In the genomic region with DNA sequence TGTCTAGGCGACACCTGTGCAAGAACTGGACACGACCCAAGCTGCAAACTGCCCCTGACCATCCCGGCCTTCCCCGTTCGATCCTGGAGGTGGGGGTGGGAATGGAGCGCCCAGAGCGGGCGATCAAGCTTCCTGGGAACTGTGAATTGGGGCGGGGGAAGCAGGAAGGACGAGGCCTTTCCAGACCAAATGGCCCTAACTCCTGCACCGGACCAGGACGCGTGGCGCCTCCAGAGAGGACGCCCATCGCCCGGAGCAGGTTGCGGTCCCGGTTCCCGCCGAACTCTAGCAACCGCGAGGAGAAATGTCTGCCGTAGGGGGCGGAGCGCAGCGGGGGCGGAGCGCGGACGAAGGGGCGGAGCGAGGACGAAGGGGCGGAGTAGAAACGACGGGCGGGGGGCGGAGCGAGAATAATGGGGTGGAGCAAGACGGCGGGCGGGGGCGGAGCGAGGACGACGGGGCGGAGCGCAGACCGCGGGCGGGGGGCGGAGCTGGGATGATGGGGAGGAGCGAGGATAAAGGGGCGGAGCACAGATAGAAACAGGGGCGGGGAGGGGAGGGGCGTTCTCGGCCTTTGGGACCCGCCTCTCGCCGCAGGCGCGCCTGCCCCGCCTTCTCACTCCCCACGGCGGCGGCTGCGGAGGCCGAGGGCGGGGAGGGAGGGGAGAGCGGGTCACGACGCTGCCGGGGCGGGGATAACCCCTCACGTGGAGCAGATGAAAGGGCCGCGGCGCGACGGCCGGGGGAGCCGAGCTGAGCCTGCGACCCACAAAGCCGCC, we compare ENCODE assay signal across 8 cellular contexts. TPM values are rescaled to one million over a fixed set of nuclear protein-coding genes. Genes with fewer than 3 reads are reported as not detected.
DNase-seq lines count a peak whose midpoint lies in the region; ATAC-seq, FAIRE-seq and TF ChIP-seq lines count a peak whose summit lies in the region.

A gene (plus strand): TSS at position 695 of the 779 bp plus-strand sequence. CDS start 195 bp downstream, outside the sequence.

- peak within 1 kb of the TSS; percentile 97 for H3K4me3 ChIP-seq in HepG2 (replicated peaks in 1 of 3; ENCODE audit: insufficient read depth in 1 of 3, low read depth in 2 of 3, low read length in 3 of 3)

- TF ChIP-seq EP300 in HepG2 (IDR thresholded peaks at IDR 0.05; ENCODE audit: low read depth in 2 of 2, low read length in 2 of 2) (peak in 1 of 2 experiments; percentile 47; a peak in 1 of 4 replicates), HepG2 (CRISPR knock-in tag; IDR thresholded peaks at IDR 0.05; ENCODE audit: borderline replicate concordance) (no peak)

- intact Hi-C loops in activated CD4-positive, alpha-beta memory T cell treated with anti-CD3 and anti-CD28 coated beads for 36 hours (cut with micrococcal nuclease), result loop anchor here (1.0 to 5.0 kb wide), 4 partner anchors 26 to 189 kb away; a partner anchor contains a TSS
- intact Hi-C loops in HepG2 (cut with micrococcal nuclease; ENCODE audit: unreplicated experiment), result loop anchor here (2.0 kb wide), 1 partner anchor 18 kb away; no protein-coding TSS in a partner anchor

- CTCF ChIA-PET in activated CD4-positive, alpha-beta memory T cell treated with anti-CD3 and anti-CD28 coated beads for 36 hours (lab: Charles Lee), result interaction anchor here (0.9 to 1.5 kb wide), 2 partner anchors 10 to 158 kb away, joined by 4 to 5 read pairs; no protein-coding TSS in a partner anchor
- CTCF ChIA-PET in HepG2 (lab: Yijun Ruan, JAX; ENCODE audit: low intra/inter-chr PET ratio, low total read pairs), result no interaction called here

- TF ChIP-seq CTCF in HepG2 (CRISPR knock-in tag; IDR thresholded peaks at IDR 0.05), result 0 out of 2 replicates have a peak, but pooled peaks have one; percentile 17

- H3K27ac Mint-ChIP-seq in activated CD4-positive, alpha-beta memory T cell treated with anti-CD3 and anti-CD28 coated beads for 36 hours, result no peak within 1 kb of the TSS

- POLR2A ChIA-PET in activated CD4-positive, alpha-beta memory T cell treated with anti-CD3 and anti-CD28 coated beads for 36 hours (lab: Charles Lee), result interaction anchor here (2.3 kb wide), 1 partner anchor 83 kb away, joined by 6 read pairs; a partner anchor contains a TSS
- POLR2A ChIA-PET in HepG2 (lab: Yijun Ruan, JAX), result interaction anchor here (0.6 to 2.6 kb wide), 29 partner anchors 9 to 190 kb away, joined by 3 to 22 read pairs (median 4); a partner anchor contains a TSS

- H3K4me1 Mint-ChIP-seq in activated CD4-positive, alpha-beta memory T cell treated with anti-CD3 and anti-CD28 coated beads for 36 hours (ENCODE audit: low read depth), result peaks cover 15% of the 10 kb centered on the region

- FAIRE-seq in HepG2 (lab: Jason Lieb, UNC), result peak; percentile 23

- peak; percentile 62 for ATAC-seq in GM18498 (IDR thresholded peaks at IDR 0.05; ENCODE audit: unreplicated experiment)
- peak; percentile 63 for ATAC-seq in HG03442 (IDR thresholded peaks at IDR 0.05; ENCODE audit: unreplicated experiment)
- ATAC-seq in HepG2, result peak; percentile 79
- ATAC-seq in HG02623 (IDR thresholded peaks at IDR 0.05; ENCODE audit: unreplicated experiment), result no peak

- H3K9me3 Mint-ChIP-seq in activated CD4-positive, alpha-beta memory T cell treated with anti-CD3 and anti-CD28 coated beads for 36 hours, result no peaks in the 10 kb centered on the region

- H3K36me3 Mint-ChIP-seq in activated CD4-positive, alpha-beta memory T cell treated with anti-CD3 and anti-CD28 coated beads for 36 hours, result no peaks in the 10 kb centered on the region

- peak within 1 kb of the TSS; percentile 76 for H3K9ac ChIP-seq in HepG2 (ENCODE audit: insufficient read depth, low read depth, low read length)

- peak within 1 kb of the TSS; percentile 78 for H3K4me3 Mint-ChIP-seq in activated CD4-positive, alpha-beta memory T cell treated with anti-CD3 and anti-CD28 coated beads for 36 hours

- H3K9me3 ChIP-seq in HepG2 (ENCODE audit: low read length), result no peaks in the 10 kb centered on the region

- peak; percentile 87 for DNase-seq in NCI-H748 (lab: John Stamatoyannopoulos, UW; ENCODE audit: unreplicated experiment)
- DNase-seq in activated CD4-positive, alpha-beta memory T cell treated with anti-CD3 and anti-CD28 coated beads for 36 hours, result peak; percentile 93
- peak; percentile 96 for DNase-seq in dermis blood vessel endothelial cell
- DNase-seq in HepG2 (ENCODE audit: low spot score), result peak; percentile 86
- peak; percentile 90 for DNase-seq in stimulated activated CD4-positive, alpha-beta T cell treated with anti-CD3 and anti-CD28 coated beads, Interleukin-1b, Interleukin-23, amount 100 ng/mL, for 48 hours

- TF ChIP-seq RAD21 in HepG2 (CRISPR knock-in tag; IDR thresholded peaks at IDR 0.05), result 0 out of 2 replicates have a peak, but pooled peaks have one; percentile 24

- TF ChIP-seq POLR2A in HepG2 (IDR thresholded peaks at IDR 0.05; ENCODE audit: insufficient read depth in 1 of 2, low read depth in 2 of 2, low read length in 2 of 2), result peak; percentile 61 to 88; a peak in 3 of 4 replicates

- H3K27me3 ChIP-seq in HepG2 (ENCODE audit: control insufficient read depth in 1 of 2, insufficient read depth in 2 of 2, low read length in 2 of 2), result no peaks in the 10 kb centered on the region; a peak in 1 of 5 replicates

- H3K79me2 ChIP-seq in HepG2 (ENCODE audit: insufficient read depth, low read length), result peaks cover 40% of the 10 kb centered on the region

- H3K36me3 ChIP-seq in HepG2 (replicated peaks in 1 of 2; ENCODE audit: control insufficient read depth in 1 of 2, insufficient read depth in 2 of 2, low read length in 2 of 2), result no peaks in the 10 kb centered on the region

- no peak within 1 kb of the TSS for H2AFZ ChIP-seq in HepG2 (ENCODE audit: low read length)

- no TSS peak for BruUV-seq in HepG2 (replicated peaks; lab: Mats Ljungman, UMichigan)

- H3K27me3 Mint-ChIP-seq in activated CD4-positive, alpha-beta memory T cell treated with anti-CD3 and anti-CD28 coated beads for 36 hours, result peaks cover 22% of the 10 kb centered on the region

- peaks cover 22% of the 10 kb centered on the region for H4K20me1 ChIP-seq in HepG2 (ENCODE audit: insufficient read depth, low read length)

- peaks cover 47% of the 10 kb centered on the region for H3K4me1 ChIP-seq in HepG2 (ENCODE audit: insufficient read depth, low read length)

- peak within 1 kb of the TSS; percentile 82 for H3K27ac ChIP-seq in HepG2 (ENCODE audit: extremely low read length, insufficient read depth, low read length)

- in situ Hi-C loops in HepG2 (cut with HindIII; ENCODE audit: extremely low pct_ligation_motif_present, low pct_unique_long_range_greater_than_20kb), result no loop called here

- WGBS in HepG2 (ENCODE audit: low lambda C conversion rate), result 2% methylated on average over 54 of the region's 85 CpGs

- peak within 1 kb of the TSS; percentile 94 for H3K4me2 ChIP-seq in HepG2 (ENCODE audit: low read depth, low read length)

TF ChIP-seq in HepG2, 621 proteins besides CTCF, POLR2A, EP300 and RAD21 (continues in another document):
- no peak for TF ChIP-seq U2AF2 (IDR thresholded peaks at IDR 0.05; ENCODE audit: low read depth, low read length)
- no peak for TF ChIP-seq ZSCAN29 (CRISPR knock-in tag; conservative IDR thresholded peaks at IDR 0.05)
- TF ChIP-seq ZNF878 (CRISPR knock-in tag; IDR thresholded peaks at IDR 0.05), result no peak

RNA-seq across cellular contexts. Expression of the gene that starts here (rescaled TPM):
- 1 to 10 TPM; 1.3 to 1.5 TPM for total RNA-seq in activated CD4-positive, alpha-beta memory T cell treated with anti-CD3 and anti-CD28 coated beads for 36 hours
- total RNA-seq in dermis blood vessel endothelial cell, result 2.6 and 3.2 TPM in 2 replicates
- 17.6 and 36.7 TPM in 2 replicates for total RNA-seq in HepG2 (2016; rRNA removed; fragmentation: Illumina TruSeq; extraction: Trizol)
- total RNA-seq in HepG2 (2016; cell fraction: cytosol; rRNA removed; fragmentation: Illumina TruSeq; extraction: Trizol; ENCODE audit: low read depth), result 6.8 and 7.3 TPM in 2 replicates
- total RNA-seq in HepG2 (2016; cell fraction: insoluble cytoplasmic fraction; rRNA removed; fragmentation: Illumina TruSeq; extraction: Trizol), result 15.3 and 36.6 TPM in 2 replicates
- total RNA-seq in HepG2 (2016; cell fraction: membrane; rRNA removed; fragmentation: Illumina TruSeq; extraction: Trizol), result 18.5 and 19.0 TPM in 2 replicates
- total RNA-seq in HepG2 (2016; cell fraction: nucleus; rRNA removed; fragmentation: Illumina TruSeq; extraction: Trizol), result 35.5 and 42.6 TPM in 2 replicates
- polyA plus RNA-seq in HepG2 (2011; rRNA removed), result 17.4 and 20.3 TPM in 2 replicates
- 12.9 and 24.5 TPM in 2 replicates for polyA plus RNA-seq in HepG2 (2011; cell fraction: cytosol; rRNA removed)
- polyA plus RNA-seq in HepG2 (2011; cell fraction: nucleus; rRNA removed), result 30.8 and 41.2 TPM in 2 replicates
- polyA plus RNA-seq in HepG2 (2012), result 19.0 and 20.9 TPM in 2 replicates
- polyA plus RNA-seq in HepG2 (2016; cell fraction: cytosol; fragmentation: Illumina TruSeq; extraction: Trizol; ENCODE audit: low read depth), result 3.0 and 3.4 TPM in 2 replicates
- polyA plus RNA-seq in HepG2 (2016; cell fraction: insoluble cytoplasmic fraction; fragmentation: Illumina TruSeq; extraction: Trizol; ENCODE audit: low read depth), result 14.9 and 16.9 TPM in 2 replicates
- 7.9 and 8.5 TPM in 2 replicates for polyA plus RNA-seq in HepG2 (2016; cell fraction: membrane; fragmentation: Illumina TruSeq; extraction: Trizol; ENCODE audit: low read depth)
- polyA plus RNA-seq in HepG2 (2016; cell fraction: nucleus; fragmentation: Illumina TruSeq; extraction: Trizol; ENCODE audit: insufficient read depth, low read depth), result 54.3 and 62.4 TPM in 2 replicates
- 2.0 and 68.2 TPM in 2 replicates for polyA minus RNA-seq in HepG2 (2011; rRNA and poly(A)+ RNA removed; ENCODE audit: low replicate concordance)
- 28.7 and 38.5 TPM in 2 replicates for polyA minus RNA-seq in HepG2 (2011; cell fraction: cytosol; rRNA and poly(A)+ RNA removed)
- 19.8 and 22.1 TPM in 2 replicates for polyA minus RNA-seq in HepG2 (2011; cell fraction: nucleus; rRNA and poly(A)+ RNA removed)
